In genomic region chr11:14898286-14899086, GRCh38 we compare ENCODE assay signal across 1 cellular context.
TF ChIP-seq lines count a peak whose summit lies in the region.

No MANE protein-coding gene starts in this region.

TF ChIP-seq in HCT116, 20 proteins besides CTCF, POLR2A, EP300 and RAD21 (continued from another document):
- TF ChIP-seq ZFX (IDR thresholded peaks at IDR 0.05) (no peak), FOSL1 (IDR thresholded peaks at IDR 0.05; ENCODE audit: low read depth) (no peak)
TF ChIP-seq in HCT116: peak in this region for 0.
